Comparison of ENCODE assay signal across 1 cellular context in the genomic region with DNA sequence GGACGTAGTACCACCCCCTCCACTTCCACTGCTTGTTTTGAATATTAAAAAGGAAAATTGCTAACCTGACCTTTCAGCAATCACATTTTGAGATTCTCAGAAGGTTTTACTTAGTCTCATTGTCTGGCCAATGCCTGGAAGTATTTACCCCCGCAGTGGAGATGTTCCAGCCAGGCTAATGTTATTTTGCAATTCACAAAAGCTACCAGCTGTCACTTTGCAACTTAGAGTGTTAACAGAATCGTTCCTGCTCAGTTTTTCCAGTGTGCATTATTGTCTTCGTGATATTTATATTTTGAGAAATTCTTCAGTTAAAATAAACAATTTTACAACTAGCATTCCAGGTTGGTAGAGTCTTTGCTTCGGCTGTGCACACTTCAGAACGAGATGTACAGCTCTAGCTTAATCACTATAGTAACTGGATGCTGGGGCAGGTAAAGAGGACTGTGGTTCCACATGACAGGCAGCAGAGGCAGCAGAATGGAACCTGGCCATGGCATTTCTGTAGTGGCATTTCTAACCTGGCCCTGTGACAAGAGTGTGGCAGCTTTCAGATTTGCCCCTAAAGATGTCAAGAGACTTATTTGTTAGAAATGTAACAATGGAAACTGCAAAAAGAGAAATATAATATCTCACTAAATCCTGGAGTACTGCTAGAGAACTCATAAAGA.
TF ChIP-seq lines count a peak whose summit lies in the region.

No MANE protein-coding gene starts in this region.

TF ChIP-seq in WTC11, 78 proteins besides CTCF, POLR2A, EP300 and RAD21 (continued from another document):
- TF ChIP-seq, protein P1, sequence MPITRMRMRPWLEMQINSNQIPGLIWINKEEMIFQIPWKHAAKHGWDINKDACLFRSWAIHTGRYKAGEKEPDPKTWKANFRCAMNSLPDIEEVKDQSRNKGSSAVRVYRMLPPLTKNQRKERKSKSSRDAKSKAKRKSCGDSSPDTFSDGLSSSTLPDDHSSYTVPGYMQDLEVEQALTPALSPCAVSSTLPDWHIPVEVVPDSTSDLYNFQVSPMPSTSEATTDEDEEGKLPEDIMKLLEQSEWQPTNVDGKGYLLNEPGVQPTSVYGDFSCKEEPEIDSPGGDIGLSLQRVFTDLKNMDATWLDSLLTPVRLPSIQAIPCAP (CRISPR knock-in tag; IDR thresholded peaks at IDR 0.05) = no peak
- no peak for TF ChIP-seq JUN (CRISPR knock-in tag; IDR thresholded peaks at IDR 0.05)
- no peak for TF ChIP-seq SP1 (CRISPR knock-in tag; conservative IDR thresholded peaks at IDR 0.05)
- TF ChIP-seq, protein P2, sequence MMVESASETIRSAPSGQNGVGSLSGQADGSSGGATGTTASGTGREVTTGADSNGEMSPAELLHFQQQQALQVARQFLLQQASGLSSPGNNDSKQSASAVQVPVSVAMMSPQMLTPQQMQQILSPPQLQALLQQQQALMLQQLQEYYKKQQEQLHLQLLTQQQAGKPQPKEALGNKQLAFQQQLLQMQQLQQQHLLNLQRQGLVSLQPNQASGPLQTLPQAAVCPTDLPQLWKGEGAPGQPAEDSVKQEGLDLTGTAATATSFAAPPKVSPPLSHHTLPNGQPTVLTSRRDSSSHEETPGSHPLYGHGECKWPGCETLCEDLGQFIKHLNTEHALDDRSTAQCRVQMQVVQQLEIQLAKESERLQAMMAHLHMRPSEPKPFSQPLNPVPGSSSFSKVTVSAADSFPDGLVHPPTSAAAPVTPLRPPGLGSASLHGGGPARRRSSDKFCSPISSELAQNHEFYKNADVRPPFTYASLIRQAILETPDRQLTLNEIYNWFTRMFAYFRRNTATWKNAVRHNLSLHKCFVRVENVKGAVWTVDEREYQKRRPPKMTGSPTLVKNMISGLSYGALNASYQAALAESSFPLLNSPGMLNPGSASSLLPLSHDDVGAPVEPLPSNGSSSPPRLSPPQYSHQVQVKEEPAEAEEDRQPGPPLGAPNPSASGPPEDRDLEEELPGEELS (CRISPR knock-in tag; IDR thresholded peaks at IDR 0.05) = no peak
- TF ChIP-seq ZNF121 (CRISPR knock-in tag; IDR thresholded peaks at IDR 0.05) = no peak
- TF ChIP-seq, protein P3, sequence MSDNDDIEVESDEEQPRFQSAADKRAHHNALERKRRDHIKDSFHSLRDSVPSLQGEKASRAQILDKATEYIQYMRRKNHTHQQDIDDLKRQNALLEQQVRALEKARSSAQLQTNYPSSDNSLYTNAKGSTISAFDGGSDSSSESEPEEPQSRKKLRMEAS (CRISPR knock-in tag; IDR thresholded peaks at IDR 0.05) = no peak
- TF ChIP-seq, protein P4, sequence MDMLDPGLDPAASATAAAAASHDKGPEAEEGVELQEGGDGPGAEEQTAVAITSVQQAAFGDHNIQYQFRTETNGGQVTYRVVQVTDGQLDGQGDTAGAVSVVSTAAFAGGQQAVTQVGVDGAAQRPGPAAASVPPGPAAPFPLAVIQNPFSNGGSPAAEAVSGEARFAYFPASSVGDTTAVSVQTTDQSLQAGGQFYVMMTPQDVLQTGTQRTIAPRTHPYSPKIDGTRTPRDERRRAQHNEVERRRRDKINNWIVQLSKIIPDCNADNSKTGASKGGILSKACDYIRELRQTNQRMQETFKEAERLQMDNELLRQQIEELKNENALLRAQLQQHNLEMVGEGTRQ (CRISPR knock-in tag; IDR thresholded peaks at IDR 0.05) = no peak
- TF ChIP-seq, protein P5, sequence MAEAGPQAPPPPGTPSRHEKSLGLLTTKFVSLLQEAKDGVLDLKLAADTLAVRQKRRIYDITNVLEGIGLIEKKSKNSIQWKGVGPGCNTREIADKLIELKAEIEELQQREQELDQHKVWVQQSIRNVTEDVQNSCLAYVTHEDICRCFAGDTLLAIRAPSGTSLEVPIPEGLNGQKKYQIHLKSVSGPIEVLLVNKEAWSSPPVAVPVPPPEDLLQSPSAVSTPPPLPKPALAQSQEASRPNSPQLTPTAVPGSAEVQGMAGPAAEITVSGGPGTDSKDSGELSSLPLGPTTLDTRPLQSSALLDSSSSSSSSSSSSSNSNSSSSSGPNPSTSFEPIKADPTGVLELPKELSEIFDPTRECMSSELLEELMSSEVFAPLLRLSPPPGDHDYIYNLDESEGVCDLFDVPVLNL (CRISPR knock-in tag; IDR thresholded peaks at IDR 0.05; ENCODE audit: borderline replicate concordance, low read depth) = no peak
- TF ChIP-seq ZBTB21 (CRISPR knock-in tag; IDR thresholded peaks at IDR 0.05; ENCODE audit: borderline replicate concordance) = no peak
- no peak for TF ChIP-seq RORB (CRISPR knock-in tag; IDR thresholded peaks at IDR 0.05)
- TF ChIP-seq ZNF317 (CRISPR knock-in tag; IDR thresholded peaks at IDR 0.05; ENCODE audit: borderline replicate concordance, low read depth) = no peak
- TF ChIP-seq, protein P6, sequence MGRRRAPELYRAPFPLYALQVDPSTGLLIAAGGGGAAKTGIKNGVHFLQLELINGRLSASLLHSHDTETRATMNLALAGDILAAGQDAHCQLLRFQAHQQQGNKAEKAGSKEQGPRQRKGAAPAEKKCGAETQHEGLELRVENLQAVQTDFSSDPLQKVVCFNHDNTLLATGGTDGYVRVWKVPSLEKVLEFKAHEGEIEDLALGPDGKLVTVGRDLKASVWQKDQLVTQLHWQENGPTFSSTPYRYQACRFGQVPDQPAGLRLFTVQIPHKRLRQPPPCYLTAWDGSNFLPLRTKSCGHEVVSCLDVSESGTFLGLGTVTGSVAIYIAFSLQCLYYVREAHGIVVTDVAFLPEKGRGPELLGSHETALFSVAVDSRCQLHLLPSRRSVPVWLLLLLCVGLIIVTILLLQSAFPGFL (CRISPR knock-in tag; IDR thresholded peaks at IDR 0.05; ENCODE audit: borderline replicate concordance) = no peak
- TF ChIP-seq OVOL2 (CRISPR knock-in tag; IDR thresholded peaks at IDR 0.05; ENCODE audit: borderline replicate concordance) = no peak
